In the genomic region with DNA sequence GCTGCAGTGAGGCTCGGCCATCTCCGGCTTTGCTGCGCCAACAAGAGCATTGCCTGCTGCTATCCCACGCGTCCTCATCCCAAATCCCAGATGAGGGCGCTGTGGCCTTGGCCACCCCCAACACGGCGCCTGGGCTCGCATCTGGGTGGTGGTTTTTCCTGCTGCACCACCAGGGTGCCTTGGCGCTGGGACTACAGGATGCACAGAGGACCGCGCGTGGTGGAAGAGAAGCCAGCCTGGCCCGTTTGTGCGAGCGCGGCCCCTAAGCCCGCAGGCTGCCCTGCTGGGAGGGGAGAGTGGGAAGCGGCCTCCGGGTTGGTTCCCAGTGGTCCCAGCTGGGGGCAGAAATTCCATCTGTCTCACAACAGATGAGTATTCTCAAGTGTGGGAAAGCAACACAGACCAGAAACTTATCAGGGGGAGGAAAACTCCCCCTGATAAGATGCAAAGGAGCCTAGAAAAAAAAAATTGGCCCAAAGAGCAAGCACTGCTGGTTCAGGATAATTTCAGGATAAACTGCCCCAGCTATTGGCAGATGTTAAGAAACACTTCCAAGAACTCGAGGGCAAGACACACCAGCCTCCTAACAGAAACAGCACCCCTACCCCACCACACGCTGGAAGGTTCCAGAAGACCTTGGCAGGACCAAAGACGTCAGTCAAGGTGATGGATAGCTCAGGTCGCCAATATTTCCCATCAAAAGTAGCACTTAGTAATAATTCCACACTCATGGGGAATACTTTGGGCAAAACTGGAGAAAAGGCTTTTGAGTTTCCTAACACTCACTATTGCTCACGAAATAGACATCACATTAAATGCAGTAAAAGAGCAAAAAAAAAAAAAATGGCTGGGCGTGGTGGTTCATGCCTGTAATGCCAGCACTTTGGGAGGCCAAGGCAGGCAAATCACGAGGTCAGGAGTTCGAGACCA, we compare ENCODE assay signal across 1 cellular context.
TF ChIP-seq lines count a peak whose summit lies in the region.

No MANE protein-coding gene starts in this region.

TF ChIP-seq in SK-N-SH, 30 proteins besides CTCF, POLR2A, EP300 and RAD21 (continued from another document):
- TF ChIP-seq SMC3 (IDR thresholded peaks at IDR 0.05; ENCODE audit: low read depth, low read length) (peak; percentile 66; the same call in 1 of the 2 replicates), ELF1 (IDR thresholded peaks at IDR 0.05) (no peak)
TF ChIP-seq in SK-N-SH: peak in this region for 1.
